In the genomic region with DNA sequence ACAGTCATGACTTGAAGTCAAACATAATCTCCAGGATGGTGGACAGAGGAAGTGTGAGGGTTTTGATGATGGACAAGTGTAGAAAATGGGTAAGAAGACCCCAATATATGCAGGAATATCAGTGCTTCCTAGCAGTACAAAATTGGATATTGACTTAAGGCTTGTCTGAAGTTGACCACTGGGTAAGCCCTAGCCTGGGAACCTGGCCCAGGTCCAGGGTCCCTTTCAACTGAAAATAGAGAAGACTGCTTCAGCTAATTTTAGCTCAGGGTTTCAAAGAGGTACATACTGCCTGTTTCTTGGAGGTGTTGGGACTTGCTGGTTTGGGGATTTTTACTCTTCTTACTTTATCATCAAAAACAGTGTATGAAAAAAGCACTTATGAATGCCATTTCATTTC, we compare ENCODE assay signal across 8 cellular contexts. TPM values are rescaled to one million over a fixed set of nuclear protein-coding genes. Genes with fewer than 3 reads are reported as not detected.
DNase-seq lines count a peak whose midpoint lies in the region; ATAC-seq and TF ChIP-seq lines count a peak whose summit lies in the region.

No MANE protein-coding gene starts in this region.

- peaks cover 1 to 24% (median 15%) of the 10 kb centered on the region in 11 experiments; a peak in 19 of 22 replicates for H3K27me3 ChIP-seq in BLaER1 treated with 17β-estradiol and CSF1 and Interleukin-3, amounts not matched to agents 10 nM and 100 nM
- H3K27me3 ChIP-seq in left ventricle myocardium inferior (ENCODE audit: low read depth) (no peaks in the 10 kb centered on the region), BE2C (no peaks in the 10 kb centered on the region)

- TF ChIP-seq CTCF in left ventricle myocardium inferior (IDR thresholded peaks at IDR 0.05; ENCODE audit: borderline replicate concordance): no peak
- TF ChIP-seq CTCF in foreskin fibroblast (IDR thresholded peaks at IDR 0.05; ENCODE audit: low read depth, low read length): no peak
- no peak for TF ChIP-seq CTCF in BE2C (IDR thresholded peaks at IDR 0.05; ENCODE audit: low read depth, low read length)

- no peak overlapping the region for H3K9ac ChIP-seq in BLaER1 treated with 17β-estradiol and CSF1 and Interleukin-3, amounts not matched to agents 10 nM and 100 nM

- no peak overlapping the region for H3K27ac ChIP-seq in BLaER1 treated with 17β-estradiol and CSF1 and Interleukin-3, amounts not matched to agents 10 nM and 100 nM
- H3K27ac ChIP-seq in left ventricle myocardium inferior (replicated peaks): peak overlapping the region; percentile 99

- intact Hi-C loops in left ventricle myocardium inferior (cut with micrococcal nuclease): no loop called here

- CTCF ChIA-PET in HEK293T (lab: Yijun Ruan, JAX): interaction anchor here (0.6 to 1.1 kb wide), 3 partner anchors 8 to 1419 kb away, joined by 3 read pairs; no protein-coding TSS in a partner anchor

- DNase-seq in NCI-H2029 (lab: John Stamatoyannopoulos, UW): peak; percentile 60
- peak; percentile 66 for DNase-seq in left ventricle myocardium inferior
- no peak for DNase-seq in foreskin fibroblast
- no peak for DNase-seq in HEK293T (ENCODE audit: extremely low spot score)
- DNase-seq in BE2C: no peak

- H3K4me2 ChIP-seq in BLaER1 treated with 17β-estradiol and CSF1 and Interleukin-3, amounts not matched to agents 10 nM and 100 nM: peak overlapping the region; percentile 15 to 64 (median 36); a peak in 21 of 22 replicates

- no peak overlapping the region for H3K4me3 ChIP-seq in BLaER1 treated with 17β-estradiol and CSF1 and Interleukin-3, amounts not matched to agents 10 nM and 100 nM
- peak overlapping the region; percentile 41 for H3K4me3 ChIP-seq in left ventricle myocardium inferior
- H3K4me3 ChIP-seq in foreskin fibroblast (ENCODE audit: low read depth in 1 of 2, low read length in 2 of 2): no peak overlapping the region
- no peak overlapping the region for H3K4me3 ChIP-seq in BE2C (ENCODE audit: low read depth, low read length)

- H4K20me1 ChIP-seq in BLaER1 treated with 17β-estradiol and CSF1 and Interleukin-3, amounts not matched to agents 10 nM and 100 nM: peaks cover 0 to 88% (median 78%) of the 10 kb centered on the region in 11 experiments; a peak in 16 of 22 replicates

- H3K36me3 ChIP-seq in BLaER1 treated with 17β-estradiol and CSF1 and Interleukin-3, amounts not matched to agents 10 nM and 100 nM: peaks cover 0 to 5% (median 0%) of the 10 kb centered on the region in 11 experiments; a peak in 4 of 22 replicates
- H3K36me3 ChIP-seq in left ventricle myocardium inferior (peaks cover 3% of the 10 kb centered on the region), BE2C (no peaks in the 10 kb centered on the region)

- peak; percentile 31 for ATAC-seq in GM19395 (IDR thresholded peaks at IDR 0.05; ENCODE audit: unreplicated experiment)
- ATAC-seq in HG03025 (IDR thresholded peaks at IDR 0.05; ENCODE audit: low FRiP score, unreplicated experiment): no peak

- no peaks in the 10 kb centered on the region for H3K9me3 ChIP-seq in BLaER1 treated with 17β-estradiol and CSF1 and Interleukin-3, amounts not matched to agents 10 nM and 100 nM (replicated peaks in 1 of 11)
- no peaks in the 10 kb centered on the region for H3K9me3 ChIP-seq in left ventricle myocardium inferior (replicated peaks)
- H3K9me3 ChIP-seq in BE2C: no peaks in the 10 kb centered on the region

- H3K4me1 ChIP-seq in BLaER1 treated with 17β-estradiol and CSF1 and Interleukin-3, amounts not matched to agents 10 nM and 100 nM: peaks cover 30 to 60% (median 45%) of the 10 kb centered on the region in 10 experiments
- peaks cover 88% of the 10 kb centered on the region for H3K4me1 ChIP-seq in left ventricle myocardium inferior
- no peaks in the 10 kb centered on the region for H3K4me1 ChIP-seq in BE2C

- POLR2A ChIA-PET in HEK293T (lab: Yijun Ruan, JAX): interaction anchor here (1.0 kb wide), 1 partner anchor 33 kb away, joined by 7 read pairs; a partner anchor contains a TSS

TF ChIP-seq in HEK293T, 16 proteins besides CTCF, POLR2A, EP300 and RAD21:
- TF ChIP-seq ELF4 (IDR thresholded peaks at IDR 0.05) (no peak), L3MBTL2 (conservative IDR thresholded peaks at IDR 0.05) (no peak), FOXM1 (IDR thresholded peaks at IDR 0.05; ENCODE audit: borderline replicate concordance) (no peak), HDGF (IDR thresholded peaks at IDR 0.05; ENCODE audit: borderline replicate concordance) (no peak), NFRKB (IDR thresholded peaks at IDR 0.05) (no peak), TARDBP (IDR thresholded peaks at IDR 0.05) (no peak), FOXK2 (IDR thresholded peaks at IDR 0.05) (no peak), ZNF384 (IDR thresholded peaks at IDR 0.05) (no peak), SP1 (IDR thresholded peaks at IDR 0.05) (no peak), FOXA1 (IDR thresholded peaks at IDR 0.05) (no peak), BHLHE40 (IDR thresholded peaks at IDR 0.05; ENCODE audit: borderline replicate concordance) (no peak), ARNT (IDR thresholded peaks at IDR 0.05) (no peak), LEF1 (IDR thresholded peaks at IDR 0.05; ENCODE audit: borderline replicate concordance) (no peak), CTBP1 (IDR thresholded peaks at IDR 0.05; ENCODE audit: borderline replicate concordance) (no peak), SUZ12 (IDR thresholded peaks at IDR 0.05) (no peak)
- TF ChIP-seq, protein P1, sequence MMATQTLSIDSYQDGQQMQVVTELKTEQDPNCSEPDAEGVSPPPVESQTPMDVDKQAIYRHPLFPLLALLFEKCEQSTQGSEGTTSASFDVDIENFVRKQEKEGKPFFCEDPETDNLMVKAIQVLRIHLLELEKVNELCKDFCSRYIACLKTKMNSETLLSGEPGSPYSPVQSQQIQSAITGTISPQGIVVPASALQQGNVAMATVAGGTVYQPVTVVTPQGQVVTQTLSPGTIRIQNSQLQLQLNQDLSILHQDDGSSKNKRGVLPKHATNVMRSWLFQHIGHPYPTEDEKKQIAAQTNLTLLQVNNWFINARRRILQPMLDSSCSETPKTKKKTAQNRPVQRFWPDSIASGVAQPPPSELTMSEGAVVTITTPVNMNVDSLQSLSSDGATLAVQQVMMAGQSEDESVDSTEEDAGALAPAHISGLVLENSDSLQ (IDR thresholded peaks at IDR 0.05): no peak

RNA-seq across cellular contexts. Expression of a gene that starts 4.7 kb away (rescaled TPM):
- 43.5 TPM for total RNA-seq in left ventricle myocardium inferior
- 7.8 TPM for polyA plus RNA-seq in BE2C (2012; ENCODE audit: insufficient read depth, insufficient read length, low read depth)

RNA-seq across cellular contexts. Expression of a gene that starts 32.9 kb away (rescaled TPM):
- total RNA-seq in left ventricle myocardium inferior: 915 TPM
- polyA plus RNA-seq in BE2C (2012; ENCODE audit: insufficient read depth, insufficient read length, low read depth): 821 TPM

RNA-seq across cellular contexts. Expression of a gene that starts 33.0 kb away (rescaled TPM):
- 20.8 TPM for total RNA-seq in left ventricle myocardium inferior
- 5.8 TPM for polyA plus RNA-seq in BE2C (2012; ENCODE audit: insufficient read depth, insufficient read length, low read depth)

Comparison
In these comparisons a context has a peak if more than half of its experiments do, and no peak if none do; other contexts are left out.
1. DNase-seq: peak in NCI-H2029 (single experiment) and left ventricle myocardium inferior (single experiment); none in foreskin fibroblast (0 of 2), HEK293T (single experiment) and BE2C (single experiment).